ENCODE assay signal across 2 cellular contexts in the genomic region with DNA sequence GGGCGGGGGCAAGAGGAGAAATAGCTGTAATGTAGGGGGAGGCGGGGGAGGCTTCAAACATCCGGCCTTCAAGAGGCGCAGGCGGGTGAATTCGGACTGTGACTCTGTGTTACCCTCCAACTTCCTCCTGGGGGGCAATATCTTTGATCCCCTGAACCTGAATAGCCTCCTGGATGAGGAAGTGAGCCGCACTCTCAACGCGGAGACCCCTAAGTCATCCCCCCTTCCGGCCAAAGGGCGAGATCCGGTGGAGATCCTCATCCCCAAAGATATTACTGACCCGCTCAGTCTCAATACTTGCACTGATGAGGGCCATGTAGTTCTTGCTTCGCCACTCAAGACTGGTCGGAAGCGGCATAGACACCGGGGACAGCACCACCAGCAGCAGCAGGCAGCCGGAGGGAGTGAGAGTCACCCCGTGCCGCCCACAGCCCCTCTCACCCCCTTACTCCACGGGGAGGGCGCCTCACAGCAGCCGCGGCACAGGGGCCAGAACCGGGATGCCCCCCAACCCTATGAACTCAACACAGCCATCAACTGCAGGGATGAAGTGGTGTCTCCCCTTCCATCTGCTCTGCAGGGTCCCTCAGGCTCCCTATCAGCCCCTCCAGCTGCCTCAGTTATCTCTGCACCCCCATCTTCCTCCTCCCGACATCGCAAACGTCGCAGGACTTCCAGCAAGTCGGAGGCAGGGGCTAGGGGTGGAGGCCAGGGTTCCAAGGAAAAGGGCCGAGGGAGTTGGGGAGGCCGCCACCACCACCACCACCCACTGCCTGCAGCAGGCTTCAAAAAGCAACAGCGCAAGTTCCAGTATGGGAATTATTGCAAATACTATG.
TF ChIP-seq lines count a peak whose summit lies in the region.

No MANE protein-coding gene starts in this region.

TF ChIP-seq in SK-N-SH, 30 proteins besides CTCF, POLR2A, EP300 and RAD21 (continued from another document):
- TF ChIP-seq, protein P1, sequence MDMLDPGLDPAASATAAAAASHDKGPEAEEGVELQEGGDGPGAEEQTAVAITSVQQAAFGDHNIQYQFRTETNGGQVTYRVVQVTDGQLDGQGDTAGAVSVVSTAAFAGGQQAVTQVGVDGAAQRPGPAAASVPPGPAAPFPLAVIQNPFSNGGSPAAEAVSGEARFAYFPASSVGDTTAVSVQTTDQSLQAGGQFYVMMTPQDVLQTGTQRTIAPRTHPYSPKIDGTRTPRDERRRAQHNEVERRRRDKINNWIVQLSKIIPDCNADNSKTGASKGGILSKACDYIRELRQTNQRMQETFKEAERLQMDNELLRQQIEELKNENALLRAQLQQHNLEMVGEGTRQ (IDR thresholded peaks at IDR 0.05; ENCODE audit: borderline replicate concordance, low read depth, low read length): no peak
- TF ChIP-seq, protein P2, sequence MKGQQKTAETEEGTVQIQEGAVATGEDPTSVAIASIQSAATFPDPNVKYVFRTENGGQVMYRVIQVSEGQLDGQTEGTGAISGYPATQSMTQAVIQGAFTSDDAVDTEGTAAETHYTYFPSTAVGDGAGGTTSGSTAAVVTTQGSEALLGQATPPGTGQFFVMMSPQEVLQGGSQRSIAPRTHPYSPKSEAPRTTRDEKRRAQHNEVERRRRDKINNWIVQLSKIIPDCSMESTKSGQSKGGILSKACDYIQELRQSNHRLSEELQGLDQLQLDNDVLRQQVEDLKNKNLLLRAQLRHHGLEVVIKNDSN (IDR thresholded peaks at IDR 0.05; ENCODE audit: borderline replicate concordance, low read depth): no peak
- no peak for TF ChIP-seq EZH2phosphoT487 (IDR thresholded peaks at IDR 0.05; ENCODE audit: borderline replicate concordance, low read depth)
- TF ChIP-seq, protein P3, sequence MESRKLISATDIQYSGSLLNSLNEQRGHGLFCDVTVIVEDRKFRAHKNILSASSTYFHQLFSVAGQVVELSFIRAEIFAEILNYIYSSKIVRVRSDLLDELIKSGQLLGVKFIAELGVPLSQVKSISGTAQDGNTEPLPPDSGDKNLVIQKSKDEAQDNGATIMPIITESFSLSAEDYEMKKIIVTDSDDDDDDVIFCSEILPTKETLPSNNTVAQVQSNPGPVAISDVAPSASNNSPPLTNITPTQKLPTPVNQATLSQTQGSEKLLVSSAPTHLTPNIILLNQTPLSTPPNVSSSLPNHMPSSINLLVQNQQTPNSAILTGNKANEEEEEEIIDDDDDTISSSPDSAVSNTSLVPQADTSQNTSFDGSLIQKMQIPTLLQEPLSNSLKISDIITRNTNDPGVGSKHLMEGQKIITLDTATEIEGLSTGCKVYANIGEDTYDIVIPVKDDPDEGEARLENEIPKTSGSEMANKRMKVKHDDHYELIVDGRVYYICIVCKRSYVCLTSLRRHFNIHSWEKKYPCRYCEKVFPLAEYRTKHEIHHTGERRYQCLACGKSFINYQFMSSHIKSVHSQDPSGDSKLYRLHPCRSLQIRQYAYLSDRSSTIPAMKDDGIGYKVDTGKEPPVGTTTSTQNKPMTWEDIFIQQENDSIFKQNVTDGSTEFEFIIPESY (IDR thresholded peaks at IDR 0.05; ENCODE audit: borderline replicate concordance, low read depth): no peak
- TF ChIP-seq RXRA (IDR thresholded peaks at IDR 0.05; ENCODE audit: borderline replicate concordance, low read depth): no peak
- TF ChIP-seq ELF1 (IDR thresholded peaks at IDR 0.05): no peak
- TF ChIP-seq POLR2AphosphoS5 (IDR thresholded peaks at IDR 0.05; ENCODE audit: low read depth, low read length): no peak
- TF ChIP-seq FOSL2 (IDR thresholded peaks at IDR 0.05; ENCODE audit: borderline replicate concordance, low read depth): no peak
- TF ChIP-seq, protein P4, sequence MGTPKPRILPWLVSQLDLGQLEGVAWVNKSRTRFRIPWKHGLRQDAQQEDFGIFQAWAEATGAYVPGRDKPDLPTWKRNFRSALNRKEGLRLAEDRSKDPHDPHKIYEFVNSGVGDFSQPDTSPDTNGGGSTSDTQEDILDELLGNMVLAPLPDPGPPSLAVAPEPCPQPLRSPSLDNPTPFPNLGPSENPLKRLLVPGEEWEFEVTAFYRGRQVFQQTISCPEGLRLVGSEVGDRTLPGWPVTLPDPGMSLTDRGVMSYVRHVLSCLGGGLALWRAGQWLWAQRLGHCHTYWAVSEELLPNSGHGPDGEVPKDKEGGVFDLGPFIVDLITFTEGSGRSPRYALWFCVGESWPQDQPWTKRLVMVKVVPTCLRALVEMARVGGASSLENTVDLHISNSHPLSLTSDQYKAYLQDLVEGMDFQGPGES (IDR thresholded peaks at IDR 0.05; ENCODE audit: low read depth, low read length): no peak
- TF ChIP-seq, protein P5, sequence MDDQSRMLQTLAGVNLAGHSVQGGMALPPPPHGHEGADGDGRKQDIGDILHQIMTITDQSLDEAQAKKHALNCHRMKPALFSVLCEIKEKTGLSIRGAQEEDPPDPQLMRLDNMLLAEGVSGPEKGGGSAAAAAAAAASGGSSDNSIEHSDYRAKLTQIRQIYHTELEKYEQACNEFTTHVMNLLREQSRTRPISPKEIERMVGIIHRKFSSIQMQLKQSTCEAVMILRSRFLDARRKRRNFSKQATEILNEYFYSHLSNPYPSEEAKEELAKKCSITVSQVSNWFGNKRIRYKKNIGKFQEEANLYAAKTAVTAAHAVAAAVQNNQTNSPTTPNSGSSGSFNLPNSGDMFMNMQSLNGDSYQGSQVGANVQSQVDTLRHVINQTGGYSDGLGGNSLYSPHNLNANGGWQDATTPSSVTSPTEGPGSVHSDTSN (IDR thresholded peaks at IDR 0.05): no peak
- TF ChIP-seq NFIC (IDR thresholded peaks at IDR 0.05; ENCODE audit: borderline replicate concordance): no peak
- TF ChIP-seq, protein P6, sequence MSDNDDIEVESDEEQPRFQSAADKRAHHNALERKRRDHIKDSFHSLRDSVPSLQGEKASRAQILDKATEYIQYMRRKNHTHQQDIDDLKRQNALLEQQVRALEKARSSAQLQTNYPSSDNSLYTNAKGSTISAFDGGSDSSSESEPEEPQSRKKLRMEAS (IDR thresholded peaks at IDR 0.05; ENCODE audit: low read depth): no peak
- TF ChIP-seq MXI1 (IDR thresholded peaks at IDR 0.05; ENCODE audit: low read depth, low read length): no peak
- TF ChIP-seq JUND (IDR thresholded peaks at IDR 0.05): no peak
- no peak for TF ChIP-seq YY1 (IDR thresholded peaks at IDR 0.05; ENCODE audit: low read depth)

TF ChIP-seq in SK-N-SH treated with all-trans-retinoic acid at 6 μM for 48 hours, 23 proteins besides CTCF, POLR2A, EP300 and RAD21 (continued from another document):
- TF ChIP-seq, protein P7, sequence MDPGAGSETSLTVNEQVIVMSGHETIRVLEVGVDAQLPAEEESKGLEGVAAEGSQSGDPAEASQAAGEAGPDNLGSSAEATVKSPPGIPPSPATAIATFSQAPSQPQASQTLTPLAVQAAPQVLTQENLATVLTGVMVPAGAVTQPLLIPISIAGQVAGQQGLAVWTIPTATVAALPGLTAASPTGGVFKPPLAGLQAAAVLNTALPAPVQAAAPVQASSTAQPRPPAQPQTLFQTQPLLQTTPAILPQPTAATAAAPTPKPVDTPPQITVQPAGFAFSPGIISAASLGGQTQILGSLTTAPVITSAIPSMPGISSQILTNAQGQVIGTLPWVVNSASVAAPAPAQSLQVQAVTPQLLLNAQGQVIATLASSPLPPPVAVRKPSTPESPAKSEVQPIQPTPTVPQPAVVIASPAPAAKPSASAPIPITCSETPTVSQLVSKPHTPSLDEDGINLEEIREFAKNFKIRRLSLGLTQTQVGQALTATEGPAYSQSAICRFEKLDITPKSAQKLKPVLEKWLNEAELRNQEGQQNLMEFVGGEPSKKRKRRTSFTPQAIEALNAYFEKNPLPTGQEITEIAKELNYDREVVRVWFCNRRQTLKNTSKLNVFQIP (CRISPR knock-in tag; IDR thresholded peaks at IDR 0.05; ENCODE audit: borderline replicate concordance, low read depth): no peak
- TF ChIP-seq, protein P8, sequence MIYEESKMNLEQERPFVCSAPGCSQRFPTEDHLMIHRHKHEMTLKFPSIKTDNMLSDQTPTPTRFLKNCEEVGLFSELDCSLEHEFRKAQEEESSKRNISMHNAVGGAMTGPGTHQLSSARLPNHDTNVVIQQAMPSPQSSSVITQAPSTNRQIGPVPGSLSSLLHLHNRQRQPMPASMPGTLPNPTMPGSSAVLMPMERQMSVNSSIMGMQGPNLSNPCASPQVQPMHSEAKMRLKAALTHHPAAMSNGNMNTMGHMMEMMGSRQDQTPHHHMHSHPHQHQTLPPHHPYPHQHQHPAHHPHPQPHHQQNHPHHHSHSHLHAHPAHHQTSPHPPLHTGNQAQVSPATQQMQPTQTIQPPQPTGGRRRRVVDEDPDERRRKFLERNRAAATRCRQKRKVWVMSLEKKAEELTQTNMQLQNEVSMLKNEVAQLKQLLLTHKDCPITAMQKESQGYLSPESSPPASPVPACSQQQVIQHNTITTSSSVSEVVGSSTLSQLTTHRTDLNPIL (CRISPR knock-in tag; IDR thresholded peaks at IDR 0.05; ENCODE audit: low read depth): no peak
- TF ChIP-seq RARB (CRISPR knock-in tag; IDR thresholded peaks at IDR 0.05) (no peak), ZC3H10 (CRISPR knock-in tag; IDR thresholded peaks at IDR 0.05) (no peak), ZNF8 (CRISPR knock-in tag; IDR thresholded peaks at IDR 0.05) (no peak), ZNF565 (CRISPR knock-in tag; conservative IDR thresholded peaks at IDR 0.05; ENCODE audit: low read depth) (no peak)
- TF ChIP-seq, protein P9, sequence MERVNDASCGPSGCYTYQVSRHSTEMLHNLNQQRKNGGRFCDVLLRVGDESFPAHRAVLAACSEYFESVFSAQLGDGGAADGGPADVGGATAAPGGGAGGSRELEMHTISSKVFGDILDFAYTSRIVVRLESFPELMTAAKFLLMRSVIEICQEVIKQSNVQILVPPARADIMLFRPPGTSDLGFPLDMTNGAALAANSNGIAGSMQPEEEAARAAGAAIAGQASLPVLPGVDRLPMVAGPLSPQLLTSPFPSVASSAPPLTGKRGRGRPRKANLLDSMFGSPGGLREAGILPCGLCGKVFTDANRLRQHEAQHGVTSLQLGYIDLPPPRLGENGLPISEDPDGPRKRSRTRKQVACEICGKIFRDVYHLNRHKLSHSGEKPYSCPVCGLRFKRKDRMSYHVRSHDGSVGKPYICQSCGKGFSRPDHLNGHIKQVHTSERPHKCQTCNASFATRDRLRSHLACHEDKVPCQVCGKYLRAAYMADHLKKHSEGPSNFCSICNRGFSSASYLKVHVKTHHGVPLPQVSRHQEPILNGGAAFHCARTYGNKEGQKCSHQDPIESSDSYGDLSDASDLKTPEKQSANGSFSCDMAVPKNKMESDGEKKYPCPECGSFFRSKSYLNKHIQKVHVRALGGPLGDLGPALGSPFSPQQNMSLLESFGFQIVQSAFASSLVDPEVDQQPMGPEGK (CRISPR knock-in tag; IDR thresholded peaks at IDR 0.05; ENCODE audit: borderline replicate concordance): no peak; the same call in 1 of the 2 replicates
